Comparison of ENCODE assay signal across 8 cellular contexts in the genomic region with DNA sequence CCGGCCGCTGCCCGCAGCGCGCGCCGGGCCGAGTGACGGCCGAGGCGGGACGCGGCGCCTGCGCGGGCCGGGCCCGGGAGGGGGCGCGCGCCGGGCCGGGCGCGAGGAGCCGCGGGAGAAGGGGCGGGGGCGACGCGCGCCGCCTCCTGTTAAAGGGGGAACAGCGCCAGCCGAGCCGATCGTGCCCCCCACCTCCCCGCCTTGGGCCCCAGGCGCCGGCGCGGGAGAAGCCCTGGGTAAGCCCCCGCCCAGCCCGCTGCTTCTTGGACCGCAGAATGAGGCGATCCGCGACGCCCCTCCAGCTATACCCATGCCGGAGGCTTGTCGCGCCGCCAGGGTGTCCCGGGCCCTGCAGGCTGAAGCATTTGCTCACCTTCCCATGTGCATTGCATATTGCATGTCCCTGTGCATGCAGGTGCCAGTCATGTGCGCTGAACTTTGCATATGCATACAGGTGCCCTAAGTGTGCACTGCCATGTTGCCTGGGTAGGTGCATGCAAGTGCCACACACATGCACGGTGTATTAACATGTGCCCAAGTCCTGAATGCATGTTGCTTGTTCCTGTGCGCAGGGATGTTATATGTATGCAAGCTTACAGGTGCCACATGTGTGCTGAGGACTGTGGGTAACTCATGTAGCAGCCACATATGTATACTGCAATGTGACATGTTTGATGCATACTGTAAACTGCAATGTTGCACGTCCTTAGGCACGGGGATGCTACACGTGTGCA. TPM values are rescaled to one million over a fixed set of nuclear protein-coding genes. Genes with fewer than 3 reads are reported as not detected.
DNase-seq lines count a peak whose midpoint lies in the region; ATAC-seq and TF ChIP-seq lines count a peak whose summit lies in the region.

A gene with protein sequence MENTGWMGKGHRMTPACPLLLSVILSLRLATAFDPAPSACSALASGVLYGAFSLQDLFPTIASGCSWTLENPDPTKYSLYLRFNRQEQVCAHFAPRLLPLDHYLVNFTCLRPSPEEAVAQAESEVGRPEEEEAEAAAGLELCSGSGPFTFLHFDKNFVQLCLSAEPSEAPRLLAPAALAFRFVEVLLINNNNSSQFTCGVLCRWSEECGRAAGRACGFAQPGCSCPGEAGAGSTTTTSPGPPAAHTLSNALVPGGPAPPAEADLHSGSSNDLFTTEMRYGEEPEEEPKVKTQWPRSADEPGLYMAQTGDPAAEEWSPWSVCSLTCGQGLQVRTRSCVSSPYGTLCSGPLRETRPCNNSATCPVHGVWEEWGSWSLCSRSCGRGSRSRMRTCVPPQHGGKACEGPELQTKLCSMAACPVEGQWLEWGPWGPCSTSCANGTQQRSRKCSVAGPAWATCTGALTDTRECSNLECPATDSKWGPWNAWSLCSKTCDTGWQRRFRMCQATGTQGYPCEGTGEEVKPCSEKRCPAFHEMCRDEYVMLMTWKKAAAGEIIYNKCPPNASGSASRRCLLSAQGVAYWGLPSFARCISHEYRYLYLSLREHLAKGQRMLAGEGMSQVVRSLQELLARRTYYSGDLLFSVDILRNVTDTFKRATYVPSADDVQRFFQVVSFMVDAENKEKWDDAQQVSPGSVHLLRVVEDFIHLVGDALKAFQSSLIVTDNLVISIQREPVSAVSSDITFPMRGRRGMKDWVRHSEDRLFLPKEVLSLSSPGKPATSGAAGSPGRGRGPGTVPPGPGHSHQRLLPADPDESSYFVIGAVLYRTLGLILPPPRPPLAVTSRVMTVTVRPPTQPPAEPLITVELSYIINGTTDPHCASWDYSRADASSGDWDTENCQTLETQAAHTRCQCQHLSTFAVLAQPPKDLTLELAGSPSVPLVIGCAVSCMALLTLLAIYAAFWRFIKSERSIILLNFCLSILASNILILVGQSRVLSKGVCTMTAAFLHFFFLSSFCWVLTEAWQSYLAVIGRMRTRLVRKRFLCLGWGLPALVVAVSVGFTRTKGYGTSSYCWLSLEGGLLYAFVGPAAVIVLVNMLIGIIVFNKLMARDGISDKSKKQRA (N-terminal part only) (minus strand): TSS at position 34 of the 734 bp plus-strand sequence. CDS start 7,119 bp downstream, outside the sequence.

- H3K27me3 ChIP-seq in breast epithelium, result peaks cover 0 to 11% of the 10 kb centered on the region in 2 donors
- peaks cover 0 to 31% of the 10 kb centered on the region in 2 donors for H3K27me3 ChIP-seq in tibial artery

- intact Hi-C loops in breast epithelium (cut with DNase I; ENCODE audit: low total_unique reads) (no loop called here), left colon (cut with DNase I, micrococcal nuclease) (no loop called here), tibial artery (cut with DNase I; ENCODE audit: low total_unique reads) (loop anchor here (10.0 kb wide), 1 partner anchor 200 kb away; no protein-coding TSS in a partner anchor)

- TF ChIP-seq CTCF in breast epithelium (IDR thresholded peaks at IDR 0.05), result no peak
- no peak for TF ChIP-seq CTCF in tibial artery (IDR thresholded peaks at IDR 0.05)

- peak; percentile 18 to 48 for DNase-seq in SHP77 (lab: John Stamatoyannopoulos, UW)
- no peak for DNase-seq in SHP77 treated with DMSO at 0.1 percent for 48 hours (lab: John Stamatoyannopoulos, UW)
- DNase-seq in NCI-H774 (lab: John Stamatoyannopoulos, UW), result peak; percentile 45
- DNase-seq in breast epithelium (ENCODE audit: low spot score in 2 of 2), result no peak
- DNase-seq in left colon, result peak in 1 of 2 donors; percentile 31
- DNase-seq in tibial artery, result no peak
- no peak for DNase-seq in NCI-H128 (lab: John Stamatoyannopoulos, UW; ENCODE audit: unreplicated experiment)

- TF ChIP-seq POLR2A in breast epithelium (IDR thresholded peaks at IDR 0.05), result no peak

- H3K27ac ChIP-seq in breast epithelium, result no peak within 1 kb of the TSS
- no peak within 1 kb of the TSS for H3K27ac ChIP-seq in tibial artery

- H3K4me3 ChIP-seq in breast epithelium (peak within 1 kb of the TSS; percentile 43 to 84 (median 61)), tibial artery (peak within 1 kb of the TSS; percentile 46 to 70)

- H3K9me3 ChIP-seq in breast epithelium (no peaks in the 10 kb centered on the region), tibial artery (no peaks in the 10 kb centered on the region)

- ATAC-seq in left colon, result peak; percentile 5
- ATAC-seq in HG03045 (IDR thresholded peaks at IDR 0.05; ENCODE audit: unreplicated experiment), result no peak

- H3K4me1 ChIP-seq in breast epithelium (peaks cover 7 to 16% of the 10 kb centered on the region in 2 donors), tibial artery (peaks cover 0 to 45% (median 39%) of the 10 kb centered on the region in 4 donors)

- H3K36me3 ChIP-seq in breast epithelium, result no peaks in the 10 kb centered on the region
- H3K36me3 ChIP-seq in tibial artery, result no peaks in the 10 kb centered on the region

RNA-seq across cellular contexts. Expression of the gene that starts here (rescaled TPM):
- total RNA-seq in breast epithelium (1 to 10 TPM; 1.3 to 4.9 (median 2.9) TPM), left colon (under 1 TPM; 0.79 to 0.89 TPM)

Comparison
In these comparisons a context has a peak if more than half of its experiments do, and no peak if none do; other contexts are left out.
1. DNase-seq: peak in SHP77 (2 of 2) and NCI-H774 (single experiment); none in SHP77 treated with DMSO at 0.1 percent for 48 hours (single experiment), breast epithelium (0 of 2), tibial artery (0 of 2) and NCI-H128 (single experiment).
2. Peak in ATAC-seq in left colon; RNA of the gene not detected or under 1 TPM.